ENCODE assay signal across 17 cellular contexts in the genomic region with DNA sequence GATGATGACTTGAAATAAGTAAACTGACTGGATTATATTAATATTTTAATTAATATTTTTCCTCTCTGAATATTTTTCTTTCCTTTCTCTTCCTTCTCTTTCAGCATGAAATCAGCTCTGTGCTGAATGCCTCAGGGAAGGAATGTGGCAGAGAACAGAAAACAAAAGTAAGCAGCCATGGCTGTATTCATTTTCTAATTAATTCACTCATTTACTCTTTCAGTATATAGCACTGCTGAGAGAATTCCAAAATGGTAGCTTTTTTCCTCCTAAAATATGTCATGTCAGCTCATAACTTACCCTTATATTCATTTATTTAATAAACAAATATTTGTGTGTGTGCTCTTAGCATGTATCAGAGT.
DNase-seq lines count a peak whose midpoint lies in the region; ATAC-seq, FAIRE-seq and TF ChIP-seq lines count a peak whose summit lies in the region.
"Had no signal": no experiment of that assay in that cellular context is flagged by ENCODE, and none has a peak within 500 bp of the region (broad histone marks: within the 10 kb centered on the region; RNA-seq: fewer than 3 reads in every experiment).

No MANE protein-coding gene starts in this region.

- no peak overlapping the region for H4K5ac ChIP-seq in H1 (ENCODE audit: insufficient read length, low read depth, low read length)

- H3K27ac Mint-ChIP-seq in activated naive CD8-positive, alpha-beta T cell treated with anti-CD3 and anti-CD28 coated beads, Interleukin-2, amount 10 ng/mL, durations not matched to agents 7 days and 5 days, result peak overlapping the region; percentile 43
- no peak overlapping the region for H3K27ac Mint-ChIP-seq in activated naive CD8-positive, alpha-beta T cell treated with anti-CD3 and anti-CD28 coated beads for 36 hours
- H3K27ac Mint-ChIP-seq in activated naive CD4-positive, alpha-beta T cell treated with anti-CD3 and anti-CD28 coated beads, Interleukin-2, amount 50 U/mL, for 72 hours, result no peak overlapping the region
- H3K27ac Mint-ChIP-seq: IgD-negative memory B cell had no signal

- no peak overlapping the region for H2BK12ac ChIP-seq in H1 (ENCODE audit: low read depth, low read length)

- H4K20me1 ChIP-seq in OCI-LY1 (ENCODE audit: insufficient read depth, low read length) (no peaks in the 10 kb centered on the region), H1 (replicated peaks in 1 of 2; ENCODE audit: control insufficient read depth in 1 of 2, insufficient read depth in 2 of 2, low read length in 2 of 2) (no peaks in the 10 kb centered on the region)

- no peak overlapping the region for H4K8ac ChIP-seq in H1 (ENCODE audit: extremely low read depth, insufficient read depth, low read length)

- H3K4me1 ChIP-seq in OCI-LY1 (ENCODE audit: insufficient read depth, low read length, severe bottlenecking) (peaks cover 15% of the 10 kb centered on the region), H1 (replicated peaks in 1 of 4; ENCODE audit: control insufficient read depth in 3 of 4, insufficient read depth in 4 of 4, low read length in 3 of 4) (peaks cover 0 to 13% (median 0%) of the 10 kb centered on the region in 4 experiments; a peak in 2 of 7 replicates), psoas muscle (no peaks in the 10 kb centered on the region)

- no peak overlapping the region for H3K18ac ChIP-seq in H1 (ENCODE audit: extremely low read depth, low read length)

- TF ChIP-seq POLR2A in H1 (IDR thresholded peaks at IDR 0.05; ENCODE audit: control extremely low read depth in 1 of 2, low read depth in 2 of 2, low read length in 2 of 2), result no peak

- peaks cover 6% of the 10 kb centered on the region for H3K9me3 Mint-ChIP-seq in activated naive CD8-positive, alpha-beta T cell treated with anti-CD3 and anti-CD28 coated beads, Interleukin-2, amount 10 ng/mL, durations not matched to agents 7 days and 5 days
- H3K9me3 Mint-ChIP-seq in activated naive CD8-positive, alpha-beta T cell treated with anti-CD3 and anti-CD28 coated beads for 36 hours, result peaks cover 2% of the 10 kb centered on the region
- H3K9me3 Mint-ChIP-seq in activated naive CD4-positive, alpha-beta T cell treated with anti-CD3 and anti-CD28 coated beads, Interleukin-2, amount 50 U/mL, for 72 hours, result no peaks in the 10 kb centered on the region

- peaks cover 5% of the 10 kb centered on the region for H3K36me3 Mint-ChIP-seq in activated naive CD8-positive, alpha-beta T cell treated with anti-CD3 and anti-CD28 coated beads, Interleukin-2, amount 10 ng/mL, durations not matched to agents 7 days and 5 days
- peaks cover 1% of the 10 kb centered on the region for H3K36me3 Mint-ChIP-seq in activated naive CD8-positive, alpha-beta T cell treated with anti-CD3 and anti-CD28 coated beads for 36 hours
- no peaks in the 10 kb centered on the region for H3K36me3 Mint-ChIP-seq in activated naive CD4-positive, alpha-beta T cell treated with anti-CD3 and anti-CD28 coated beads, Interleukin-2, amount 50 U/mL, for 72 hours
- H3K36me3 Mint-ChIP-seq: IgD-negative memory B cell had no signal

- peaks cover 33% of the 10 kb centered on the region for H3K4me1 Mint-ChIP-seq in activated naive CD8-positive, alpha-beta T cell treated with anti-CD3 and anti-CD28 coated beads, Interleukin-2, amount 10 ng/mL, durations not matched to agents 7 days and 5 days
- peaks cover 14% of the 10 kb centered on the region for H3K4me1 Mint-ChIP-seq in activated naive CD8-positive, alpha-beta T cell treated with anti-CD3 and anti-CD28 coated beads for 36 hours

- TF ChIP-seq CTCF in OCI-LY1 (IDR thresholded peaks at IDR 0.05; ENCODE audit: low read length) (no peak), H1 (IDR thresholded peaks at IDR 0.05; ENCODE audit: control extremely low read depth in 1 of 3, insufficient read depth in 1 of 3, low read depth in 1 of 3, low read length in 3 of 3) (no peak), psoas muscle (IDR thresholded peaks at IDR 0.05) (no peak)

- H3K4ac ChIP-seq in H1 (replicated peaks; ENCODE audit: insufficient read length, low read depth, low read length), result no peak overlapping the region

- H3K4me2 ChIP-seq in OCI-LY1 (ENCODE audit: low read length) (no peak overlapping the region), H1 (ENCODE audit: insufficient read depth in 1 of 2, low read depth in 2 of 2, low read length in 2 of 2) (no peak overlapping the region)

- no peak overlapping the region for H2AK5ac ChIP-seq in H1 (ENCODE audit: low read depth, low read length)

- peak overlapping the region; percentile 90; the same call in 1 of the 2 replicates for H2BK5ac ChIP-seq in H1 (ENCODE audit: low read depth, low read length)

- no peak for DNase-seq in activated naive CD8-positive, alpha-beta T cell treated with anti-CD3 and anti-CD28 coated beads, Interleukin-2, amount 10 ng/mL, durations not matched to agents 7 days and 5 days
- DNase-seq in activated naive CD8-positive, alpha-beta T cell treated with anti-CD3 and anti-CD28 coated beads for 36 hours, result no peak
- no peak for DNase-seq in H1 (ENCODE audit: low read depth in 1 of 2, low spot score in 2 of 2)
- DNase-seq in NCI-H128 (lab: John Stamatoyannopoulos, UW; ENCODE audit: unreplicated experiment), result no peak
- DNase-seq in activated naive CD4-positive, alpha-beta T cell treated with anti-CD3 and anti-CD28 coated beads, Interleukin-2, amount 50 U/mL, for 72 hours (ENCODE audit: low spot score in 2 of 2), result no peak
- no peak for DNase-seq in psoas muscle
- DNase-seq: 8988T, DMS53, GM23248, NCI-H1048, NCI-H187, NCI-H69, Right ventricle myocardium superior had no signal

- no peak overlapping the region for H3K4me3 ChIP-seq in OCI-LY1 (ENCODE audit: low read depth, low read length, poor library complexity, severe bottlenecking)
- no peak overlapping the region for H3K4me3 ChIP-seq in H1 (ENCODE audit: extremely low read depth in 1 of 4, insufficient read depth in 2 of 4, low read depth in 3 of 4, low read length in 4 of 4)
- no peak overlapping the region for H3K4me3 ChIP-seq in psoas muscle
- H3K4me3 ChIP-seq: GM23248 had no signal

- POLR2A ChIA-PET in activated naive CD8-positive, alpha-beta T cell treated with anti-CD3 and anti-CD28 coated beads, Interleukin-2, amount 10 ng/mL, durations not matched to agents 7 days and 5 days (lab: Charles Lee), result no interaction called here
- POLR2A ChIA-PET in H1 (lab: Charles Lee; ENCODE audit: partially characterized antibody), result no interaction called here

- no peak overlapping the region for H3K4me3 Mint-ChIP-seq in activated naive CD8-positive, alpha-beta T cell treated with anti-CD3 and anti-CD28 coated beads, Interleukin-2, amount 10 ng/mL, durations not matched to agents 7 days and 5 days
- H3K4me3 Mint-ChIP-seq in activated naive CD8-positive, alpha-beta T cell treated with anti-CD3 and anti-CD28 coated beads for 36 hours, result no peak overlapping the region

- no peak overlapping the region for H3K23ac ChIP-seq in H1 (ENCODE audit: insufficient read length)

- H2BK120ac ChIP-seq in H1 (replicated peaks; ENCODE audit: low read depth, low read length), result no peak overlapping the region

- H3K36me3 ChIP-seq in OCI-LY1 (ENCODE audit: insufficient read depth, low read length), result no peaks in the 10 kb centered on the region
- no peaks in the 10 kb centered on the region for H3K36me3 ChIP-seq in H1 (ENCODE audit: control insufficient read depth in 2 of 4, insufficient read depth in 4 of 4, low read length in 3 of 4)
- H3K36me3 ChIP-seq in psoas muscle (ENCODE audit: insufficient read depth in 1 of 2, low read depth in 1 of 2), result no peaks in the 10 kb centered on the region

- no peak overlapping the region for H4K91ac ChIP-seq in H1 (replicated peaks; ENCODE audit: insufficient read length, low read length)

- H3F3A ChIP-seq in OCI-LY1 (ENCODE audit: insufficient read depth, low read length), result peaks cover 4% of the 10 kb centered on the region; the same call in 1 of the 2 replicates

- intact Hi-C loops in psoas muscle (cut with DNase I), result loop anchor here in 1 of 2 donors (1.0 kb wide), 1 partner anchor 17 kb away; no protein-coding TSS in a partner anchor

- no peaks in the 10 kb centered on the region for H3K27me3 Mint-ChIP-seq in activated naive CD8-positive, alpha-beta T cell treated with anti-CD3 and anti-CD28 coated beads, Interleukin-2, amount 10 ng/mL, durations not matched to agents 7 days and 5 days
- H3K27me3 Mint-ChIP-seq in activated naive CD8-positive, alpha-beta T cell treated with anti-CD3 and anti-CD28 coated beads for 36 hours, result peaks cover 4% of the 10 kb centered on the region

- H3K9me2 ChIP-seq in OCI-LY1 (ENCODE audit: low read depth, low read length), result no peaks in the 10 kb centered on the region

- no peak overlapping the region for H2BK15ac ChIP-seq in H1 (ENCODE audit: low read length)

- no peak for FAIRE-seq in H1 (lab: Jason Lieb, UNC)

- no peak overlapping the region for H3K14ac ChIP-seq in H1 (ENCODE audit: insufficient read length)

- H2AFZ ChIP-seq in OCI-LY1 (ENCODE audit: low read length) (peak overlapping the region; percentile 96), H1 (ENCODE audit: low read length) (peak overlapping the region; percentile 97; the same call in 1 of the 2 replicates)
- H2AFZ ChIP-seq: GM23248 had no signal

- H3K9ac ChIP-seq in OCI-LY1 (ENCODE audit: low read length) (no peak overlapping the region), H1 (replicated peaks in 1 of 4; ENCODE audit: extremely low read depth in 1 of 4, low read depth in 3 of 4, low read length in 3 of 4) (no peak overlapping the region)
- H3K9ac ChIP-seq: GM23248 had no signal

- H3K27ac ChIP-seq in OCI-LY1 (ENCODE audit: low read depth, low read length, poor library complexity, severe bottlenecking), result no peak overlapping the region
- no peak overlapping the region for H3K27ac ChIP-seq in H1 (ENCODE audit: low read depth, low read length)
- H3K27ac ChIP-seq in psoas muscle, result no peak overlapping the region
- H3K27ac ChIP-seq: GM23248 had no signal

- no peak for TF ChIP-seq RAD21 in H1 (IDR thresholded peaks at IDR 0.05 in 1 of 2, conservative IDR thresholded peaks at IDR 0.05 in 1 of 2; ENCODE audit: low read depth in 2 of 2, low read length in 2 of 2)

- H3K9me3 ChIP-seq in OCI-LY1 (ENCODE audit: low read length) (no peaks in the 10 kb centered on the region), H1 (ENCODE audit: insufficient read depth in 2 of 2, low read depth in 1 of 2, low read length in 1 of 2) (no peaks in the 10 kb centered on the region), psoas muscle (no peaks in the 10 kb centered on the region)

- H3K23me2 ChIP-seq in H1 (ENCODE audit: low read depth, low read length), result no peaks in the 10 kb centered on the region

- no peaks in the 10 kb centered on the region for H3K79me2 ChIP-seq in OCI-LY1 (ENCODE audit: insufficient read depth, low read length)
- H3K79me2 ChIP-seq in H1 (ENCODE audit: control insufficient read depth in 1 of 2, insufficient read depth in 2 of 2, low read length in 2 of 2), result no peaks in the 10 kb centered on the region

- CTCF ChIA-PET in H1 (lab: Charles Lee; ENCODE audit: partially characterized antibody), result interaction anchor here (1.6 kb wide), 1 partner anchor 9 kb away, joined by 3 read pairs; no protein-coding TSS in a partner anchor

- H3K27me3 ChIP-seq in OCI-LY1 (ENCODE audit: insufficient read depth, low read length) (no peaks in the 10 kb centered on the region), H1 (replicated peaks in 1 of 4; ENCODE audit: control insufficient read depth in 3 of 4, extremely low read depth in 1 of 4, insufficient read depth in 3 of 4, low read length in 3 of 4) (no peaks in the 10 kb centered on the region), psoas muscle (ENCODE audit: insufficient read depth in 3 of 3, low read length in 2 of 3) (no peaks in the 10 kb centered on the region)

- no peak for ATAC-seq in activated naive CD8-positive, alpha-beta T cell treated with anti-CD3 and anti-CD28 coated beads, Interleukin-2, amount 10 ng/mL, durations not matched to agents 7 days and 5 days (ENCODE audit: low read depth)
- ATAC-seq in activated naive CD4-positive, alpha-beta T cell treated with anti-CD3 and anti-CD28 coated beads, Interleukin-2, amount 50 U/mL, for 72 hours, result no peak
- no peak for ATAC-seq in HG03097 (IDR thresholded peaks at IDR 0.05; ENCODE audit: low FRiP score, unreplicated experiment)
- no peak for ATAC-seq in psoas muscle
- ATAC-seq: SK-N-SH treated with all-trans-retinoic acid at 6 μM for 48 hours had no signal

- no peaks in the 10 kb centered on the region for H3K79me1 ChIP-seq in H1 (ENCODE audit: low read depth, low read length)

- H2BK20ac ChIP-seq in H1 (ENCODE audit: low read length), result peak overlapping the region; percentile 92; the same call in 1 of the 2 replicates

- no peak overlapping the region for H3K56ac ChIP-seq in H1 (replicated peaks; ENCODE audit: insufficient read length, low read depth, low read length)

- no peak for TF ChIP-seq EP300 in H1 (IDR thresholded peaks at IDR 0.05; ENCODE audit: borderline replicate concordance in 1 of 2, low read depth in 2 of 2, low read length in 2 of 2)
